ENCODE assay signal across 16 cellular contexts in the genomic region with DNA sequence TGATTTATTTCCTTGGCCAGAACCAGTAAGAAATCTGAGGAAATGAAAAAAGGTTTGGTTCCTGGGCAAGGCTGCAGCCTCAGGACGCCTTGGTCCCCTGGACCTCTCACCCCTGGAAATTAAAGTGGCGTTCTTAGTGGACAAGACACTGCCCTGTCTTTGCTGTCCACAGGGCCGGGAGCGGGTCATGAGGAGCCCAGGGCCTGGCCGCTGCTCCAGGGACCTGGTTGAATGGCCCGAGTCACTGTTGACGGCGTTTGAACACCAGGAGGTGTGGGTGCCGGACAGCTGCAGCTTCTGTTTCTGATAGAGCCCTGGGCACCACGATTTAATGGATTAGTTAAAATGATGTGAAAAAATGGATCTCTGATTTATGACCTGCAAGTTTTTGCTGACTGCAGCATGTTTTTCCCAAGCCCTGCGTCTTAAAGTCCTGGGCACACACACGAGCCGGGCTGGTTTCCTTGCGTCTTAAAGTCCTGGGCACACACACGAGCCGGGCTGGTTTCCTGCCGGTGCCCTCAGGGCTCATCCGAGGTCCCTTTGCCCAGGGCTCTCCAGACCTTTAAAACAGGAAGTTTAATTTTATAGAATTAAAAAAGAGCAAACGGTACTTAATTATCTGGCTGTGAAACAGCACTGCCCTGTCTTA.
DNase-seq lines count a peak whose midpoint lies in the region; ATAC-seq and TF ChIP-seq lines count a peak whose summit lies in the region.
"Had no signal": no experiment of that assay in that cellular context is flagged by ENCODE, and none has a peak within 500 bp of the region (broad histone marks: within the 10 kb centered on the region; RNA-seq: fewer than 3 reads in every experiment).

No MANE protein-coding gene starts in this region.

- CTCF ChIA-PET in naive thymus-derived CD4-positive, alpha-beta T cell (lab: Charles Lee) = no interaction called here

- ATAC-seq in left ventricle myocardium superior (no peak), lower lobe of right lung (no peak), GM19397 (IDR thresholded peaks at IDR 0.05; ENCODE audit: unreplicated experiment) (no peak), GM19467 (IDR thresholded peaks at IDR 0.05; ENCODE audit: unreplicated experiment) (no peak)
- no peak for ATAC-seq in naive thymus-derived CD4-positive, alpha-beta T cell

- H3K27me3 ChIP-seq in left ventricle myocardium inferior (ENCODE audit: low read depth) (peaks cover 45% of the 10 kb centered on the region), lower lobe of right lung (ENCODE audit: low read depth) (peaks cover 54% of the 10 kb centered on the region)
- H3K27me3 ChIP-seq in naive thymus-derived CD4-positive, alpha-beta T cell (ENCODE audit: control insufficient read depth in 2 of 2, insufficient read depth in 2 of 2, low read length in 2 of 2) = no peaks in the 10 kb centered on the region

- no peaks in the 10 kb centered on the region for H3K4me1 Mint-ChIP-seq in naive thymus-derived CD4-positive, alpha-beta T cell
- H3K4me1 Mint-ChIP-seq: CD8-positive, alpha-beta memory T cell had no signal

- H3K36me3 Mint-ChIP-seq in naive thymus-derived CD4-positive, alpha-beta T cell = no peaks in the 10 kb centered on the region
- H3K36me3 Mint-ChIP-seq: CD8-positive, alpha-beta memory T cell had no signal

- H3K27ac ChIP-seq in left ventricle myocardium inferior (replicated peaks) = no peak overlapping the region
- no peak overlapping the region for H3K27ac ChIP-seq in lower lobe of right lung
- no peak overlapping the region for H3K27ac ChIP-seq in naive thymus-derived CD4-positive, alpha-beta T cell (ENCODE audit: low read depth, low read length)

- H3K4me3 ChIP-seq in left ventricle myocardium inferior = no peak overlapping the region
- no peak overlapping the region for H3K4me3 ChIP-seq in lower lobe of right lung
- H3K4me3 ChIP-seq in naive thymus-derived CD4-positive, alpha-beta T cell (ENCODE audit: low read length) = no peak overlapping the region

- TF ChIP-seq CTCF in left ventricle myocardium inferior (IDR thresholded peaks at IDR 0.05; ENCODE audit: borderline replicate concordance) (no peak), lower lobe of right lung (IDR thresholded peaks at IDR 0.05) (no peak)

- H3K36me3 ChIP-seq in left ventricle myocardium inferior (no peaks in the 10 kb centered on the region), lower lobe of right lung (no peaks in the 10 kb centered on the region)
- H3K36me3 ChIP-seq in naive thymus-derived CD4-positive, alpha-beta T cell (ENCODE audit: control insufficient read depth in 2 of 3, insufficient read depth in 3 of 3, low read length in 3 of 3) = no peaks in the 10 kb centered on the region

- peaks cover 0 to 24% (median 9%) of the 10 kb centered on the region in 5 donors for H3K27me3 Mint-ChIP-seq in naive thymus-derived CD4-positive, alpha-beta T cell

- peaks cover under 1% of the 10 kb centered on the region for H3K9me3 ChIP-seq in left ventricle myocardium inferior (replicated peaks)
- H3K9me3 ChIP-seq in lower lobe of right lung = no peaks in the 10 kb centered on the region
- H3K9me3 ChIP-seq in naive thymus-derived CD4-positive, alpha-beta T cell (ENCODE audit: control insufficient read depth in 2 of 3, low read length in 3 of 3) = no peaks in the 10 kb centered on the region

- POLR2A ChIA-PET in naive thymus-derived CD4-positive, alpha-beta T cell (lab: Charles Lee) = interaction anchor here (0.6 kb wide), 1 partner anchor 1874 kb away, joined by 3 read pairs; no protein-coding TSS in a partner anchor

- H3K4me1 ChIP-seq in left ventricle myocardium inferior (peaks cover 4% of the 10 kb centered on the region), lower lobe of right lung (no peaks in the 10 kb centered on the region)
- no peaks in the 10 kb centered on the region for H3K4me1 ChIP-seq in naive thymus-derived CD4-positive, alpha-beta T cell (ENCODE audit: control insufficient read depth in 2 of 2, insufficient read depth in 2 of 2, low read length in 2 of 2)

- no peak overlapping the region for H3K27ac Mint-ChIP-seq in naive thymus-derived CD4-positive, alpha-beta T cell
- H3K27ac Mint-ChIP-seq: CD8-positive, alpha-beta memory T cell had no signal

- peak; percentile 15 for DNase-seq in left ventricle myocardium superior
- no peak for DNase-seq in left ventricle myocardium inferior
- DNase-seq in UCSD-AML1 (lab: John Stamatoyannopoulos, UW; ENCODE audit: unreplicated experiment) = peak; percentile 20
- DNase-seq in lower lobe of right lung = peak; percentile 38
- no peak for DNase-seq in naive thymus-derived CD4-positive, alpha-beta T cell
- DNase-seq: C1 segment of cervical spinal cord; CD8-positive, alpha-beta memory T cell; DMS53; EL; KG1; NCI-H1436 treated with DMSO at 0.1 percent for 48 hours; NCI-H2029; NCI-H345; NCI-H524 treated with DMSO at 0.1 percent for 48 hours had no signal

- H3K9me3 Mint-ChIP-seq in naive thymus-derived CD4-positive, alpha-beta T cell = peaks cover 0 to 4% (median 0%) of the 10 kb centered on the region in 11 donors

- intact Hi-C loops in left ventricle myocardium superior (cut with micrococcal nuclease) (no loop called here), left ventricle myocardium inferior (cut with micrococcal nuclease) (no loop called here), lower lobe of right lung (cut with DNase I) (no loop called here)
- intact Hi-C loops in naive thymus-derived CD4-positive, alpha-beta T cell (cut with micrococcal nuclease) = no loop called here

- no peak overlapping the region for H3K4me3 Mint-ChIP-seq in naive thymus-derived CD4-positive, alpha-beta T cell
- H3K4me3 Mint-ChIP-seq: CD8-positive, alpha-beta memory T cell had no signal

Comparison
In these comparisons a context has a peak if more than half of its experiments do, and no peak if none do; other contexts are left out.
1. DNase-seq: peak in left ventricle myocardium superior (single experiment), UCSD-AML1 (single experiment) and lower lobe of right lung (single experiment); none in left ventricle myocardium inferior (single experiment) and naive thymus-derived CD4-positive, alpha-beta T cell (0 of 9).